In genomic region chr1:227949341-227949921, GRCh38 we compare ENCODE assay signal across 25 cellular contexts. TPM values are rescaled to one million over a fixed set of nuclear protein-coding genes. Genes with fewer than 3 reads are reported as not detected.
DNase-seq lines count a peak whose midpoint lies in the region; ATAC-seq and TF ChIP-seq lines count a peak whose summit lies in the region.
"Had no signal": no experiment of that assay in that cellular context is flagged by ENCODE, and none has a peak within 500 bp of the region (broad histone marks: within the 10 kb centered on the region; RNA-seq: fewer than 3 reads in every experiment).

No MANE protein-coding gene starts in this region.

- no peak overlapping the region for H3K14ac ChIP-seq in neuronal stem cell (ENCODE audit: low read length)

- no peaks in the 10 kb centered on the region for H3K9me3 Mint-ChIP-seq in activated CD8-positive, alpha-beta T cell treated with anti-CD3 and anti-CD28 coated beads, Interleukin-2, amount 10 ng/mL, durations not matched to agents 7 days and 5 days (ENCODE audit: insufficient read depth)
- H3K9me3 Mint-ChIP-seq: activated CD4-positive, alpha-beta memory T cell treated with anti-CD3 and anti-CD28 coated beads for 36 hours; activated T-helper 1 cell treated with anti-CD3 and anti-CD28 coated beads, Interleukin-12 subunit alpha, Interleukin-12 subunit beta, Interleukin-2, Interleukin-4 antibody, amounts not matched to agents 30 ng/mL and 10 ng/mL and 1 ng/mL, durations not matched to agents 14 hours and 24 hours and 36 hours had no signal

- H3K4me3 ChIP-seq in H7 (ENCODE audit: insufficient read depth, low read depth, low read length) (no peak overlapping the region), astrocyte of the cerebellum (ENCODE audit: low read depth, low read length) (peak overlapping the region; percentile 52), neuronal stem cell (ENCODE audit: low read length in 2 of 2) (no peak overlapping the region)

- WGBS in neuronal stem cell (ENCODE audit: extremely low coverage in 2 of 2, insufficient read length in 2 of 2, insufficient replicate concordance in 1 of 2), 2 donors, result no CpG with 5 or more reads among the region's 11 CpGs

- H2BK120ac ChIP-seq in neuronal stem cell (ENCODE audit: low read depth, low read length), result no peak overlapping the region

- H3K27ac ChIP-seq in neuronal stem cell (replicated peaks; ENCODE audit: low read length) (no peak overlapping the region), caudate nucleus (ENCODE audit: low read depth, low read length) (no peak overlapping the region)
- H3K27ac ChIP-seq: SK-N-MC had no signal

- POLR2A ChIA-PET in activated CD8-positive, alpha-beta T cell treated with anti-CD3 and anti-CD28 coated beads, Interleukin-2, amount 10 ng/mL, durations not matched to agents 7 days and 5 days (lab: Charles Lee), result interaction anchor here (1.4 kb wide), 1 partner anchor 133 kb away, joined by 3 read pairs; the partner anchor contains the start of gene ARF1

- peaks cover 10% of the 10 kb centered on the region in 2 donors for H3K4me1 ChIP-seq in neuronal stem cell (ENCODE audit: control insufficient read depth in 2 of 2, insufficient read depth in 1 of 2, low read depth in 1 of 2, low read length in 2 of 2)

- H2AFZ ChIP-seq in neuronal stem cell (ENCODE audit: low read length), result no peak overlapping the region

- peak overlapping the region; percentile 67 for H3K23ac ChIP-seq in neuronal stem cell (ENCODE audit: low read depth, low read length, poor library complexity)

- peak overlapping the region; percentile 5 for H2AK5ac ChIP-seq in neuronal stem cell (ENCODE audit: low read depth, low read length)

- peak overlapping the region; percentile 39 for H2BK5ac ChIP-seq in neuronal stem cell (ENCODE audit: low read length)

- no peak overlapping the region for H2BK15ac ChIP-seq in neuronal stem cell (ENCODE audit: low read length)

- H3K9me3 ChIP-seq in neuronal stem cell (replicated peaks in 1 of 2; ENCODE audit: control insufficient read depth in 2 of 2, insufficient read depth in 1 of 2, low read depth in 1 of 2, low read length in 2 of 2), result peaks cover 3% of the 10 kb centered on the region in 2 donors
- H3K9me3 ChIP-seq: transverse colon had no signal

- H3K27me3 ChIP-seq in H7 (ENCODE audit: control insufficient read depth, insufficient read depth, low read length) (peaks cover 16% of the 10 kb centered on the region), neuronal stem cell (ENCODE audit: control insufficient read depth in 3 of 3, insufficient read depth in 3 of 3, low read depth in 1 of 3, low read length in 3 of 3) (peaks cover 0 to 24% (median 22%) of the 10 kb centered on the region in 3 experiments)

- no peak overlapping the region for H4K8ac ChIP-seq in neuronal stem cell (ENCODE audit: low read depth, low read length)

- H3K18ac ChIP-seq in neuronal stem cell (ENCODE audit: low read length), result peak overlapping the region; percentile 12

- H3K27me3 Mint-ChIP-seq in activated CD8-positive, alpha-beta T cell treated with anti-CD3 and anti-CD28 coated beads, Interleukin-2, amount 10 ng/mL, durations not matched to agents 7 days and 5 days (ENCODE audit: low read depth), result peaks cover 38% of the 10 kb centered on the region

- H3K36me3 ChIP-seq in H7 (replicated peaks; ENCODE audit: control insufficient read depth, insufficient read depth, low read length), result no peaks in the 10 kb centered on the region
- H3K36me3 ChIP-seq in neuronal stem cell (replicated peaks in 1 of 2; ENCODE audit: control insufficient read depth in 2 of 2, insufficient read depth in 2 of 2, low read length in 2 of 2), result no peaks in the 10 kb centered on the region
- H3K36me3 ChIP-seq: heart right ventricle, transverse colon had no signal

- H3K4me2 ChIP-seq in neuronal stem cell (ENCODE audit: insufficient read depth, low read length, poor library complexity, severe bottlenecking), result no peak overlapping the region

- no peak for ATAC-seq in GM19463 (IDR thresholded peaks at IDR 0.05; ENCODE audit: unreplicated experiment)
- ATAC-seq in activated CD8-positive, alpha-beta T cell treated with anti-CD3 and anti-CD28 coated beads, Interleukin-2, amount 10 ng/mL, durations not matched to agents 7 days and 5 days, result no peak
- ATAC-seq: heart right ventricle; naive thymus-derived CD4-positive, alpha-beta T cell had no signal

- H3K36me3 Mint-ChIP-seq in activated CD8-positive, alpha-beta T cell treated with anti-CD3 and anti-CD28 coated beads, Interleukin-2, amount 10 ng/mL, durations not matched to agents 7 days and 5 days (ENCODE audit: low read depth), result no peaks in the 10 kb centered on the region
- H3K36me3 Mint-ChIP-seq: activated CD4-positive, alpha-beta memory T cell treated with anti-CD3 and anti-CD28 coated beads for 36 hours; CD4-positive, CD25-positive, alpha-beta regulatory T cell; naive thymus-derived CD4-positive, alpha-beta T cell; WTC11 had no signal

- H3K4ac ChIP-seq in neuronal stem cell (ENCODE audit: low read length), result no peak overlapping the region

- no peak for TF ChIP-seq CTCF in astrocyte of the cerebellum (IDR thresholded peaks at IDR 0.05; ENCODE audit: low read depth, low read length, missing control alignments)

- CTCF ChIA-PET in activated CD8-positive, alpha-beta T cell treated with anti-CD3 and anti-CD28 coated beads, Interleukin-2, amount 10 ng/mL, durations not matched to agents 7 days and 5 days (lab: Charles Lee), result no interaction called here

- H3K79me1 ChIP-seq in neuronal stem cell (ENCODE audit: low read depth, low read length), result peaks cover 2% of the 10 kb centered on the region

- peak; percentile 3 for DNase-seq in GM03348 (ENCODE audit: low spot score)
- peak; percentile 40 for DNase-seq in H7
- no peak for DNase-seq in astrocyte of the cerebellum (ENCODE audit: low read depth)
- no peak for DNase-seq in neuronal stem cell (ENCODE audit: low spot score)
- DNase-seq in activated CD8-positive, alpha-beta T cell treated with anti-CD3 and anti-CD28 coated beads, Interleukin-2, amount 10 ng/mL, durations not matched to agents 7 days and 5 days, result no peak
- no peak for DNase-seq in GM19238 (ENCODE audit: insufficient read length, low spot score)
- DNase-seq in caudate nucleus (lab: John Stamatoyannopoulos, UW), result no peak
- DNase-seq: activated CD4-positive, alpha-beta memory T cell treated with anti-CD3 and anti-CD28 coated beads for 36 hours; CD4-positive, CD25-positive, alpha-beta regulatory T cell; heart right ventricle; NCI-H1694; NCI-H2227 treated with DMSO at 0.1 percent for 48 hours; small intestine; stimulated activated CD4-positive, alpha-beta T cell treated with anti-CD3 and anti-CD28 coated beads, Interleukin-2, amount 100 ng/mL, for 48 hours; stimulated activated naive CD4-positive, alpha-beta T cell treated with Interleukin-2 at 50 U/mL for 16 hours; transverse colon had no signal

- peaks cover 8% of the 10 kb centered on the region for H3K4me1 Mint-ChIP-seq in activated CD8-positive, alpha-beta T cell treated with anti-CD3 and anti-CD28 coated beads, Interleukin-2, amount 10 ng/mL, durations not matched to agents 7 days and 5 days (ENCODE audit: low read depth)

- H3K4me3 Mint-ChIP-seq in activated CD8-positive, alpha-beta T cell treated with anti-CD3 and anti-CD28 coated beads, Interleukin-2, amount 10 ng/mL, durations not matched to agents 7 days and 5 days, result no peak overlapping the region

- in situ Hi-C loops in astrocyte of the cerebellum (cut with HindIII; ENCODE audit: low sequenced_read_pairs), result loop anchor here (25.0 kb wide), 1 partner anchor 187 kb away; no protein-coding TSS in a partner anchor

- H4K91ac ChIP-seq in neuronal stem cell (ENCODE audit: low read depth, low read length, poor library complexity), result no peak overlapping the region

- H3K27ac Mint-ChIP-seq in activated CD8-positive, alpha-beta T cell treated with anti-CD3 and anti-CD28 coated beads, Interleukin-2, amount 10 ng/mL, durations not matched to agents 7 days and 5 days, result no peak overlapping the region
- H3K27ac Mint-ChIP-seq: activated CD4-positive, alpha-beta memory T cell treated with anti-CD3 and anti-CD28 coated beads for 36 hours; activated T-helper 1 cell treated with anti-CD3 and anti-CD28 coated beads, Interleukin-12 subunit alpha, Interleukin-12 subunit beta, Interleukin-2, Interleukin-4 antibody, amounts not matched to agents 30 ng/mL and 10 ng/mL and 1 ng/mL, durations not matched to agents 14 hours and 24 hours and 36 hours; CD4-positive, CD25-positive, alpha-beta regulatory T cell; naive thymus-derived CD4-positive, alpha-beta T cell; WTC11 had no signal

- H2BK12ac ChIP-seq in neuronal stem cell (ENCODE audit: low read length), result no peak overlapping the region

- H3K9ac ChIP-seq in neuronal stem cell (ENCODE audit: low read depth, low read length, poor library complexity), result no peak overlapping the region

RNA-seq across cellular contexts. Expression of gene WNT9A, which starts 1.7 kb away (rescaled TPM):
- 3.2 and 4.0 TPM in 2 replicates for total RNA-seq in H7 (2014; rRNA removed; shearing (Covaris generic))
- 0.61 TPM for polyA plus RNA-seq in neuronal stem cell (2013, experiment 1 of 2)
- 0.69 TPM for polyA plus RNA-seq in neuronal stem cell (2013, experiment 2 of 2)
- total RNA-seq in activated CD8-positive, alpha-beta T cell treated with anti-CD3 and anti-CD28 coated beads, Interleukin-2, amount 10 ng/mL, durations not matched to agents 7 days and 5 days, result not detected
- total RNA-seq: activated T-helper 1 cell treated with anti-CD3 and anti-CD28 coated beads, Interleukin-12 subunit alpha, Interleukin-12 subunit beta, Interleukin-2, Interleukin-4 antibody, amounts not matched to agents 30 ng/mL and 10 ng/mL and 1 ng/mL, durations not matched to agents 14 hours and 24 hours and 36 hours had no signal
- polyA plus RNA-seq: CD4-positive, CD25-positive, alpha-beta regulatory T cell; naive thymus-derived CD4-positive, alpha-beta T cell had no signal

RNA-seq across cellular contexts. Expression of gene WNT3A, which starts 57.4 kb away (rescaled TPM):
- 0.31 and 0.33 TPM in 2 replicates for total RNA-seq in H7 (2014; rRNA removed; shearing (Covaris generic))
- 0.01 TPM for polyA plus RNA-seq in neuronal stem cell (2013, experiment 1 of 2)
- 0.01 TPM for polyA plus RNA-seq in neuronal stem cell (2013, experiment 2 of 2)
- total RNA-seq in activated CD8-positive, alpha-beta T cell treated with anti-CD3 and anti-CD28 coated beads, Interleukin-2, amount 10 ng/mL, durations not matched to agents 7 days and 5 days, result not detected
- total RNA-seq: activated CD4-positive, alpha-beta memory T cell treated with anti-CD3 and anti-CD28 coated beads for 36 hours; activated T-helper 1 cell treated with anti-CD3 and anti-CD28 coated beads, Interleukin-12 subunit alpha, Interleukin-12 subunit beta, Interleukin-2, Interleukin-4 antibody, amounts not matched to agents 30 ng/mL and 10 ng/mL and 1 ng/mL, durations not matched to agents 14 hours and 24 hours and 36 hours; bronchial epithelial cell; CD4-positive, CD25-positive, alpha-beta regulatory T cell; dermis microvascular lymphatic vessel endothelial cell; endothelial cell of umbilical vein; heart right ventricle; lung microvascular endothelial cell; naive thymus-derived CD4-positive, alpha-beta T cell; transverse colon had no signal
- polyA plus RNA-seq: CD4-positive, CD25-positive, alpha-beta regulatory T cell; endothelial cell of umbilical vein; heart right ventricle; naive thymus-derived CD4-positive, alpha-beta T cell; small intestine had no signal

Comparison
In these comparisons a context has a peak if more than half of its experiments do, and no peak if none do; other contexts are left out.
1. DNase-seq: peak in GM03348 (single experiment) and H7 (single experiment); none in astrocyte of the cerebellum (single experiment), neuronal stem cell (single experiment), activated CD8-positive, alpha-beta T cell treated with anti-CD3 and anti-CD28 coated beads, Interleukin-2, amount 10 ng/mL, durations not matched to agents 7 days and 5 days (single experiment), GM19238 (single experiment) and caudate nucleus (0 of 61).